In genomic region chr12:95591731-95592130, GRCh38 we compare ENCODE assay signal across 16 cellular contexts.
"Had no signal": no experiment of that assay in that cellular context is flagged by ENCODE, and none has a peak within 500 bp of the region (broad histone marks: within the 10 kb centered on the region; RNA-seq: fewer than 3 reads in every experiment).

No MANE protein-coding gene starts in this region.

- H3K27ac ChIP-seq: coronary artery, heart right ventricle, neural progenitor cell, parathyroid adenoma, transverse colon had no signal

- H3K27me3 ChIP-seq: heart right ventricle, neural progenitor cell, transverse colon had no signal

- H3K9ac ChIP-seq: neural progenitor cell, parathyroid adenoma had no signal

- H3K36me3 ChIP-seq: heart right ventricle, neural progenitor cell, transverse colon had no signal

- H3K9me3 ChIP-seq: heart right ventricle, transverse colon had no signal

- DNase-seq: activated naive CD4-positive, alpha-beta T cell treated with Interleukin-2 at 50 U/mL for 16 hours; central memory CD4-positive, alpha-beta T cell; effector CD8-positive, alpha-beta T cell; heart right ventricle; left colon; naive B cell; retina; stimulated activated CD4-positive, alpha-beta T cell treated with anti-CD3 and anti-CD28 coated beads, Interleukin-15, amount 100 ng/mL, for 24 hours; stimulated activated CD4-positive, alpha-beta T cell treated with anti-CD3 and anti-CD28 coated beads, Interleukin-4, amount 100 ng/mL, for 1 hour; stimulated activated naive B cell treated with anti-CD40 and anti-IgM and Interleukin-4, amounts not matched to agents 10 μg/mL and 1 μg/mL and 100 μg/mL, for 72 hours; transverse colon had no signal

- FAIRE-seq: frontal cortex had no signal

- H3K79me2 ChIP-seq: parathyroid adenoma had no signal

- H3K4me2 ChIP-seq: neural progenitor cell had no signal

- H3K4me1 ChIP-seq: neural progenitor cell, parathyroid adenoma, transverse colon had no signal

- H2AFZ ChIP-seq: neural progenitor cell, parathyroid adenoma had no signal

- H3K4me3 ChIP-seq: coronary artery, heart right ventricle, lung, neural progenitor cell, transverse colon had no signal
